Comparison of ENCODE assay signal across 2 cellular contexts in the genomic region with DNA sequence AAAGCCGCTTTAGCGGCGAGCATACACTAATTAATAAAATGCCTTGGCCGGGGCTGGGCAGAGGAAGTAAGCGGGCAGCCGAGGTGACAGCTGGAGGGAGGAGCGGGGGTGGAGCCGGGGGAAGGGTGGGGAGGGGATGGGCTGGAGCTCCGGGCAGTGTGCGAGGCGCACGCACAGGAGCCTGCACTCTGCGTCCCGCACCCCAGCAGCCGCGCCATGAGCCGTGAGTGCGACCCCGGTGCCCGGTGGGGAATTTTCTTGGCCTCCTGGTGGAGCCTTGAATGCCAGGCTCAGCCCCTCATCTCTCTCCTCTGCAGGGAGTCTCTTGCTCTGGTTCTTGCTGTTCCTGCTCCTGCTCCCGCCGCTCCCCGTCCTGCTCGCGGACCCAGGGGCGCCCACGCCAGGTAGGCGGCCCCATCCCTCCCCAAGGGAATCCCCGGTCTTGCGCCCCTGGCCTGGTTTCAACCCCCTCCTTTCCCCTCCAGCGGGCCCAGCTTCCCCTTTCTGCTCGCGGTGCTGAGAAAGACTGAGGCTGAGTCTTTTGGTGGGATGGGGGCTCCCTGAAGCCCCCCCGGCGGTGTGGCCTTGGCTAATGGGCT.
TF ChIP-seq lines count a peak whose summit lies in the region.

PTGS1 (plus strand) TSS at position 156 of the 599 bp plus-strand sequence; CDS start at position 217, 61 bp downstream.

TF ChIP-seq in GM23338, 12 proteins besides CTCF, POLR2A, EP300 and RAD21:
- TF ChIP-seq EZH2 (IDR thresholded peaks at IDR 0.05; ENCODE audit: low read depth, unreplicated experiment), result peak; percentile 18
- no peak for TF ChIP-seq EZH2phosphoT487 (IDR thresholded peaks at IDR 0.05; ENCODE audit: unreplicated experiment)
TF ChIP-seq in GM23338: peak in this region for 1.

TF ChIP-seq in GM12878, 131 proteins besides CTCF, POLR2A, EP300 and RAD21:
- TF ChIP-seq IKZF2 (IDR thresholded peaks at IDR 0.05) (peak in 1 of 2 experiments; percentile 17; a peak in 1 of 4 replicates), TCF3 (IDR thresholded peaks at IDR 0.05; ENCODE audit: borderline replicate concordance, insufficient read depth, low read depth, low read length) (no peak), IKZF1 (conservative IDR thresholded peaks at IDR 0.05) (peak; percentile 19; the same call in 1 of the 2 replicates), SPI1 (IDR thresholded peaks at IDR 0.05; ENCODE audit: borderline replicate concordance, insufficient read depth, low read depth, low read length) (peak; percentile 28; the same call in 1 of the 2 replicates), NBN (IDR thresholded peaks at IDR 0.05) (0 out of 2 replicates have a peak, but pooled peaks have one; percentile 11), EGR1 (IDR thresholded peaks at IDR 0.05; ENCODE audit: borderline replicate concordance in 1 of 2, low read depth in 2 of 2, low read length in 2 of 2) (peak in 1 of 2 experiments; percentile 52; a peak in 2 of 3 replicates), CREB1 (IDR thresholded peaks at IDR 0.05; ENCODE audit: low read depth) (no peak)
